17 cellular contexts compared by ENCODE assay signal in genomic region chr7:137962875-137963507, GRCh38. TPM values are rescaled to one million over a fixed set of nuclear protein-coding genes. Genes with fewer than 3 reads are reported as not detected.
A peak's percentile ranks its signal among the peaks of the same experiment; 100 is the strongest.
DNase-seq lines count a peak whose midpoint lies in the region; ATAC-seq and TF ChIP-seq lines count a peak whose summit lies in the region.
"Had no signal": no experiment of that assay in that cellular context is flagged by ENCODE, and none has a peak within 500 bp of the region (broad histone marks: within the 10 kb centered on the region; RNA-seq: fewer than 3 reads in every experiment).

No MANE protein-coding gene starts in this region.

- H3K4me1 ChIP-seq in breast epithelium = peaks cover 11 to 12% of the 10 kb centered on the region in 2 donors
- peaks cover 49% of the 10 kb centered on the region for H3K4me1 ChIP-seq in lower lobe of right lung

- CTCF ChIA-PET in MCF 10A (lab: Yijun Ruan, JAX) = interaction anchor here (0.6 to 1.1 kb wide), 5 partner anchors 40 to 878 kb away, joined by 3 to 5 read pairs (median 3); no protein-coding TSS in a partner anchor

- no TSS peak for BruUV-seq in MCF 10A (replicated peaks; lab: Mats Ljungman, UMichigan)

- peak overlapping the region; percentile 20 to 79 for H3K27ac ChIP-seq in breast epithelium
- H3K27ac ChIP-seq in lower lobe of right lung = peak overlapping the region; percentile 0
- H3K27ac ChIP-seq: heart right ventricle had no signal

- H3K36me3 Mint-ChIP-seq in MCF 10A (ENCODE audit: insufficient read depth, unreplicated experiment) = peaks cover 15% of the 10 kb centered on the region

- TF ChIP-seq POLR2A in breast epithelium (IDR thresholded peaks at IDR 0.05) = no peak

- no peaks in the 10 kb centered on the region for H3K27me3 ChIP-seq in breast epithelium
- H3K27me3 ChIP-seq in lower lobe of right lung (ENCODE audit: low read depth) = no peaks in the 10 kb centered on the region
- H3K27me3 ChIP-seq in MG63 = no peaks in the 10 kb centered on the region
- H3K27me3 ChIP-seq: heart right ventricle, stomach had no signal

- H3K36me3 ChIP-seq in breast epithelium (no peaks in the 10 kb centered on the region), lower lobe of right lung (no peaks in the 10 kb centered on the region), MG63 (no peaks in the 10 kb centered on the region; the same call in none of the 2 replicates)

- intact Hi-C loops in breast epithelium (cut with DNase I; ENCODE audit: low total_unique reads) (no loop called here), MCF 10A (cut with micrococcal nuclease) (no loop called here), lower lobe of right lung (cut with DNase I) (no loop called here)

- H3K4me3 ChIP-seq in breast epithelium (no peak overlapping the region), lower lobe of right lung (no peak overlapping the region), MG63 (no peak overlapping the region)
- H3K4me3 ChIP-seq: heart right ventricle, mucosa of descending colon, stomach had no signal

- no peak overlapping the region for H3K4me3 Mint-ChIP-seq in MCF 10A (ENCODE audit: unreplicated experiment)
- H3K4me3 Mint-ChIP-seq: activated naive CD8-positive, alpha-beta T cell had no signal

- DNase-seq in breast epithelium (ENCODE audit: low spot score in 2 of 2) = no peak
- no peak for DNase-seq in MCF 10A (ENCODE audit: unreplicated experiment)
- peak; percentile 48 for DNase-seq in amniotic epithelial cell (ENCODE audit: low read depth)
- DNase-seq in lower lobe of right lung = no peak
- no peak for DNase-seq in MG63
- DNase-seq: COR-L47, heart right ventricle, mucosa of descending colon, NCI-H1105 treated with DMSO at 0.1 percent for 48 hours, small intestine, stomach had no signal

- no peaks in the 10 kb centered on the region for H3K9me3 ChIP-seq in breast epithelium
- H3K9me3 ChIP-seq in lower lobe of right lung = no peaks in the 10 kb centered on the region
- no peaks in the 10 kb centered on the region for H3K9me3 ChIP-seq in MG63
- H3K9me3 ChIP-seq: heart right ventricle, mucosa of descending colon, stomach had no signal

- POLR2A ChIA-PET in MCF 10A (lab: Yijun Ruan, JAX) = interaction anchor here (1.1 kb wide), 1 partner anchor 33 kb away, joined by 3 read pairs; no protein-coding TSS in a partner anchor

- H3K9me3 Mint-ChIP-seq in MCF 10A (ENCODE audit: unreplicated experiment) = no peaks in the 10 kb centered on the region

- peak; percentile 24 to 65 for ATAC-seq in lower lobe of right lung
- ATAC-seq in GM19324 (IDR thresholded peaks at IDR 0.05; ENCODE audit: low FRiP score, unreplicated experiment) = no peak
- no peak for ATAC-seq in HG02981 (IDR thresholded peaks at IDR 0.05; ENCODE audit: unreplicated experiment)
- no peak for ATAC-seq in GM21381 (IDR thresholded peaks at IDR 0.05; ENCODE audit: unreplicated experiment)
- ATAC-seq: activated CD4-positive, CD25-positive, alpha-beta regulatory T cell treated with anti-CD3 and anti-CD28 coated beads, Interleukin-2, amount 50 U/mL, for 24 hours; heart right ventricle; mucosa of descending colon; Panc1 had no signal

- peaks cover 38% of the 10 kb centered on the region for H3K4me1 Mint-ChIP-seq in MCF 10A (ENCODE audit: insufficient read depth, unreplicated experiment)

- H3K27me3 Mint-ChIP-seq in MCF 10A (ENCODE audit: insufficient read depth, unreplicated experiment) = no peaks in the 10 kb centered on the region
- H3K27me3 Mint-ChIP-seq: activated naive CD8-positive, alpha-beta T cell had no signal

- H3K27ac Mint-ChIP-seq in MCF 10A (ENCODE audit: low read depth, unreplicated experiment) = no peak overlapping the region
- H3K27ac Mint-ChIP-seq: activated naive CD8-positive, alpha-beta T cell had no signal

- no peak for TF ChIP-seq CTCF in breast epithelium (IDR thresholded peaks at IDR 0.05)
- no peak for TF ChIP-seq CTCF in MCF 10A (IDR thresholded peaks at IDR 0.05; ENCODE audit: unreplicated experiment)
- TF ChIP-seq CTCF in lower lobe of right lung (IDR thresholded peaks at IDR 0.05) = no peak

RNA-seq across cellular contexts. Expression of gene CREB3L2, which starts 38.9 kb away (rescaled TPM):
- total RNA-seq in breast epithelium (10 to 100 TPM; 23.0 to 46.5 (median 40.5) TPM), MCF 10A (2022) (74.2 and 79.4 TPM in 2 replicates), lower lobe of right lung (48.9 TPM)
- total RNA-seq in MG63 (2014; rRNA removed; shearing (Covaris generic); ENCODE audit: low replicate concordance) = 5.0 and 6.0 TPM in 2 replicates

Comparison
In these comparisons a context has a peak if more than half of its experiments do, and no peak if none do; other contexts are left out.
1. ATAC-seq: peak in lower lobe of right lung (2 of 2); none in GM19324 (single experiment), HG02981 (single experiment) and GM21381 (single experiment).